ENCODE assay signal across 18 cellular contexts in the genomic region with DNA sequence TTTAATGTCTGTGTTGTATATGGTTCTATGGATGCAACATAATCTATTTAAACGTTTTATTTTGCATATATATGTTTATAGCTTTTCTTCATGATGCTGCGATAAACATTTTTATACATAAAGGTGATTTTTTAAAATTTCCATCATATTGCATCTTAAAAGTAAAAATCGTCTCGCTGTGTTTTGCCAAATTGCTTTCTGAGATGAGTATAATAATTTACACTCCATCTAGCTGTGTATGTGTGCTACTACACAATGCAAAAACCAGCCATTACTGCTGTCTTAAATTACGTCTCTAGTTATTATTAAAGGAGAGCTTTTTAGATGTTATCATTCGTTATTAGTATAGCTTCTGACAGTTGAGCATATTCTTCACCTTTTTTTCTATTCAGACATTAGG. TPM values are rescaled to one million over a fixed set of nuclear protein-coding genes. Genes with fewer than 3 reads are reported as not detected.
DNase-seq lines count a peak whose midpoint lies in the region; ATAC-seq, FAIRE-seq and TF ChIP-seq lines count a peak whose summit lies in the region.
"Had no signal": no experiment of that assay in that cellular context is flagged by ENCODE, and none has a peak within 500 bp of the region (broad histone marks: within the 10 kb centered on the region; RNA-seq: fewer than 3 reads in every experiment).

No MANE protein-coding gene starts in this region.

- no peaks in the 10 kb centered on the region for H3K27me3 Mint-ChIP-seq in T-helper 17 cell
- no peaks in the 10 kb centered on the region for H3K27me3 Mint-ChIP-seq in effector memory CD8-positive, alpha-beta T cell
- H3K27me3 Mint-ChIP-seq: central memory CD8-positive, alpha-beta T cell; stimulated activated naive CD8-positive, alpha-beta T cell treated with anti-CD3 and anti-CD28 coated beads, Interleukin-15, amount 100 ng/mL, for 72 hours had no signal

- peaks cover 7% of the 10 kb centered on the region for H3K4me1 Mint-ChIP-seq in T-helper 17 cell
- peaks cover 0 to 4% of the 10 kb centered on the region in 2 donors for H3K4me1 Mint-ChIP-seq in effector memory CD8-positive, alpha-beta T cell (ENCODE audit: low read depth in 2 of 2)
- H3K4me1 Mint-ChIP-seq: stimulated activated naive CD8-positive, alpha-beta T cell treated with anti-CD3 and anti-CD28 coated beads, Interleukin-15, amount 100 ng/mL, for 72 hours had no signal

- peak; percentile 36 for ATAC-seq in T-helper 17 cell
- ATAC-seq in effector memory CD8-positive, alpha-beta T cell (replicated peaks): no peak
- ATAC-seq: stimulated activated naive CD8-positive, alpha-beta T cell treated with anti-CD3 and anti-CD28 coated beads, Interleukin-15, amount 100 ng/mL, for 72 hours had no signal

- POLR2A ChIA-PET in AG04450 (lab: Yijun Ruan, JAX): interaction anchor here (0.6 kb wide), 1 partner anchor 61 kb away, joined by 3 read pairs; the partner anchor contains the start of gene TPP2

- H3K4me1 ChIP-seq in small intestine (ENCODE audit: control insufficient read depth in 2 of 2, insufficient read depth in 1 of 2, low read depth in 1 of 2, low read length in 1 of 2): no peaks in the 10 kb centered on the region

- H3K4me3 ChIP-seq in AG04450 (ENCODE audit: low read depth, low read length) (no peak overlapping the region), small intestine (ENCODE audit: low read depth in 1 of 2, low read length in 2 of 2) (no peak overlapping the region)
- H3K4me3 ChIP-seq: sigmoid colon had no signal

- H3K4me3 Mint-ChIP-seq in T-helper 17 cell: no peak overlapping the region
- H3K4me3 Mint-ChIP-seq in effector memory CD8-positive, alpha-beta T cell: no peak overlapping the region
- H3K4me3 Mint-ChIP-seq: central memory CD8-positive, alpha-beta T cell; stimulated activated naive CD8-positive, alpha-beta T cell treated with anti-CD3 and anti-CD28 coated beads, Interleukin-15, amount 100 ng/mL, for 72 hours had no signal

- no peak for DNase-seq in AG04450 (ENCODE audit: low read depth, low spot score)
- DNase-seq in D721Med (ENCODE audit: insufficient read length, low spot score): no peak
- no peak for DNase-seq in T-helper 17 cell
- DNase-seq in iris pigment epithelial cell (ENCODE audit: low read depth): peak; percentile 4
- no peak for DNase-seq in NOMO-1 (lab: John Stamatoyannopoulos, UW; ENCODE audit: unreplicated experiment in 2 of 2)
- no peak for DNase-seq in effector memory CD8-positive, alpha-beta T cell
- DNase-seq in small intestine: no peak
- no peak for DNase-seq in GM12891 (ENCODE audit: insufficient read length, low spot score)
- DNase-seq: activated CD8-positive, alpha-beta memory T cell treated with anti-CD3 and anti-CD28 coated beads for 24 hours; activated naive CD4-positive, alpha-beta T cell; C1 segment of cervical spinal cord; GDM1; NCI-H510A treated with DMSO at 0.1 percent for 48 hours; sigmoid colon; stimulated activated naive CD8-positive, alpha-beta T cell treated with anti-CD3 and anti-CD28 coated beads, Interleukin-15, amount 100 ng/mL, for 72 hours had no signal

- H3K27ac Mint-ChIP-seq in T-helper 17 cell: no peak overlapping the region
- H3K27ac Mint-ChIP-seq in effector memory CD8-positive, alpha-beta T cell: no peak overlapping the region
- H3K27ac Mint-ChIP-seq: stimulated activated naive CD8-positive, alpha-beta T cell treated with anti-CD3 and anti-CD28 coated beads, Interleukin-15, amount 100 ng/mL, for 72 hours had no signal

- peak; percentile 38 for FAIRE-seq in D721Med (lab: Jason Lieb, UNC)
- FAIRE-seq in small intestine (lab: Jason Lieb, UNC): no peak
- FAIRE-seq in GM12891 (lab: Jason Lieb, UNC): no peak

- peaks cover 12% of the 10 kb centered on the region for H3K36me3 Mint-ChIP-seq in T-helper 17 cell (ENCODE audit: low read depth)
- peaks cover 20% of the 10 kb centered on the region for H3K36me3 Mint-ChIP-seq in effector memory CD8-positive, alpha-beta T cell (ENCODE audit: insufficient read depth)

- CTCF ChIA-PET in AG04450 (lab: Charles Lee): interaction anchor here (1.2 to 2.3 kb wide), 3 partner anchors 36 to 66 kb away, joined by 3 to 6 read pairs (median 5); no protein-coding TSS in a partner anchor

- peak; percentile 36 for TF ChIP-seq CTCF in AG04450 (IDR thresholded peaks at IDR 0.05; ENCODE audit: low read depth, low read length)
- peak; percentile 10 for TF ChIP-seq CTCF in D721Med (IDR thresholded peaks at IDR 0.05; ENCODE audit: insufficient read depth, missing control alignments)

- H3K27ac ChIP-seq in AG04450 (ENCODE audit: low read depth, low read length) (no peak overlapping the region), small intestine (ENCODE audit: low read depth in 1 of 2, low read length in 1 of 2) (no peak overlapping the region)
- H3K27ac ChIP-seq: RWPE1, sigmoid colon had no signal

- no peaks in the 10 kb centered on the region for H3K9me3 Mint-ChIP-seq in effector memory CD8-positive, alpha-beta T cell
- H3K9me3 Mint-ChIP-seq: central memory CD8-positive, alpha-beta T cell; stimulated activated naive CD8-positive, alpha-beta T cell treated with anti-CD3 and anti-CD28 coated beads, Interleukin-15, amount 100 ng/mL, for 72 hours had no signal

- H3K27me3 ChIP-seq in AG04450 (ENCODE audit: control insufficient read depth, insufficient read depth, low read length) (no peaks in the 10 kb centered on the region), small intestine (ENCODE audit: control insufficient read depth in 2 of 2, insufficient read depth in 2 of 2, low read length in 2 of 2) (no peaks in the 10 kb centered on the region)
- H3K27me3 ChIP-seq: sigmoid colon had no signal

- WGBS in small intestine, 3 donors: 82 to 88% (median 85%) methylated on average over 6 of the region's 6 CpGs

- peaks cover 10% of the 10 kb centered on the region in 2 donors for H3K36me3 ChIP-seq in small intestine (ENCODE audit: control insufficient read depth in 2 of 2, insufficient read depth in 2 of 2, low read length in 2 of 2)

- TF ChIP-seq POLR2A in GM12891 (IDR thresholded peaks at IDR 0.05; ENCODE audit: low read depth, low read length): no peak

- H3K9me3 ChIP-seq in AG04450 (ENCODE audit: control insufficient read depth, insufficient read depth, low read length): peaks cover 4% of the 10 kb centered on the region; the same call in 1 of the 2 replicates
- H3K9me3 ChIP-seq in T-helper 17 cell (ENCODE audit: control insufficient read depth, low read length, poor library complexity, severe bottlenecking): no peaks in the 10 kb centered on the region
- peaks cover 2% of the 10 kb centered on the region for H3K9me3 ChIP-seq in small intestine (ENCODE audit: control insufficient read depth, low read depth)
- H3K9me3 ChIP-seq: sigmoid colon had no signal

TF ChIP-seq in GM12891, 5 proteins besides CTCF, POLR2A, EP300 and RAD21:
- TF ChIP-seq POLR2AphosphoS5 (IDR thresholded peaks at IDR 0.05; ENCODE audit: low read depth, low read length) (no peak), SPI1 (IDR thresholded peaks at IDR 0.05; ENCODE audit: low read depth, low read length) (no peak), TAF1 (IDR thresholded peaks at IDR 0.05; ENCODE audit: low read depth, low read length) (no peak), POU2F2 (IDR thresholded peaks at IDR 0.05; ENCODE audit: low read depth, low read length) (no peak), PAX5 (IDR thresholded peaks at IDR 0.05; ENCODE audit: insufficient read depth, low read length, severe bottlenecking) (no peak)
TF ChIP-seq in GM12891: peak in this region for 0.

RNA-seq across cellular contexts. Expression of gene METTL21C, which starts 37.2 kb away (rescaled TPM):
- polyA plus RNA-seq in AG04450 (2011; rRNA removed) (not detected in 2 replicates), small intestine (not detected)
- polyA minus RNA-seq in AG04450 (2011; rRNA and poly(A)+ RNA removed): not detected in 2 replicates
- total RNA-seq in T-helper 17 cell: not detected
- polyA plus RNA-seq in GM12891 (2012; ENCODE audit: low read depth, missing spikeins): not detected
- polyA plus RNA-seq: fibroblast of lung, sigmoid colon had no signal
